Comparison of ENCODE assay signal across 8 cellular contexts in the genomic region with DNA sequence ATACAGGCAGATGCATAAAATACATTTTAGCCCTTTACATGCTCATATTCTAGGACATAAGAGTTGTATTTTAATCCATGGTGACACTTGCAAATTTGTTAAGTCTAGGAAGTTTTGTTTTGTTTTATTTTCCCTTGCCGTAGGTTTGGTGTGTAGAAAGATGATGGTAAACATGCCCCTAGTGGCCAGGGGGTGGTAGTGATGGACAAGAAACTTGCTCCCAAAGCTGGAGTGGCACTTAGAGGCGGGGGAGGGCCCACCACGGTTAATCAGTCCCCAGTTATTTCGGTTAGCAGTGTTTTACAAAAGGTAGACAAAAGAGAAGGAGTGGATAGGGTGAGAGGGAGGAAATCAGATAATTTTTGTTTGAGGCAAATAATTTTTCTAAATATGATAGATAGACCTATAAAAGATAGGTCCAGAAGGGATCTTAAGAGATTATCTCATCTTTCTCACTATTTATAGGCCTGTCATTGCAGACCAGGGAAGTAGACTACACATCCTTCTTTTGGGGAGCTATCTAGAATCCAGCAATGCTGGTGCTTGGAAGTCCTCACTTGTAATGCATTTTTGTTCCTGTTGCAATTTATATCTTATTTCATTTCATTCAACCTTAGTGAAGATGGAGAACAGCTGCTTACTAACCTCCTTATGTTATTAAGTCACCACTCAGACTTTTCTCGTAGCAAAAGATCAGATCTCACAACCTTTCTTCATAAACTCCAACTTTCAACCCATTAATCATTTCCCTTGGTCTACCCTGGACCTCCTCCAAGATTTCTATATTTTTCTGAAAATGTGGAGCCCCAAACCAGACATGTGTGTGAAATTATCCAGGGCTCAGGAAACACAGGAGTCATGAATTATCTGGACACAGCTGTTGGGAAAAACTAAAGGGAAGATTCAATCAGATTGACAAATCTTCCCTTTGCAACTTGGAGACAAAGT. TPM values are rescaled to one million over a fixed set of nuclear protein-coding genes. Genes with fewer than 3 reads are reported as not detected.
DNase-seq lines count a peak whose midpoint lies in the region; ATAC-seq and TF ChIP-seq lines count a peak whose summit lies in the region.

No MANE protein-coding gene starts in this region.

- H4K20me1 ChIP-seq in OCI-LY7 (ENCODE audit: insufficient read depth, low read length) = no peaks in the 10 kb centered on the region; the same call in 1 of the 2 replicates

- H3K79me2 ChIP-seq in OCI-LY7 (ENCODE audit: insufficient read depth, low read depth, low read length) = no peaks in the 10 kb centered on the region

- no peak overlapping the region for H3K27ac ChIP-seq in OCI-LY7 (ENCODE audit: low read depth, low read length, poor library complexity, severe bottlenecking)

- ATAC-seq in GM18519 (IDR thresholded peaks at IDR 0.05; ENCODE audit: low FRiP score, unreplicated experiment) (peak; percentile 69), HG02852 (IDR thresholded peaks at IDR 0.05; ENCODE audit: unreplicated experiment) (peak; percentile 80)
- no peak for ATAC-seq in stimulated activated naive CD8-positive, alpha-beta T cell treated with anti-CD3 and anti-CD28 coated beads, Interleukin-15, Interleukin-2, amounts not matched to agents 100 U/mL and 50 U/mL, for 24 hours

- CTCF ChIA-PET in OCI-LY7 (lab: Charles Lee; ENCODE audit: unreplicated experiment) = no interaction called here

- DNase-seq in AG20443 (ENCODE audit: low spot score) = peak; percentile 49
- peak; percentile 26 for DNase-seq in OCI-LY7 (ENCODE audit: low spot score)
- peak in 1 of 2 donors; percentile 31 for DNase-seq in foreskin fibroblast
- DNase-seq in stimulated activated naive CD8-positive, alpha-beta T cell treated with anti-CD3 and anti-CD28 coated beads, Interleukin-15, Interleukin-2, amounts not matched to agents 100 U/mL and 50 U/mL, for 24 hours = no peak
- DNase-seq in T1000 (lab: John Stamatoyannopoulos, UW) = no peak
- DNase-seq in activated CD4-positive, alpha-beta T cell treated with anti-CD3 and anti-CD28 coated beads for 1 hour = no peak

- no peaks in the 10 kb centered on the region for H3K36me3 ChIP-seq in OCI-LY7 (ENCODE audit: insufficient read depth, low read length)

- H3K4me3 ChIP-seq in OCI-LY7 (ENCODE audit: low read depth, low read length, poor library complexity, severe bottlenecking) = no peak overlapping the region
- H3K4me3 ChIP-seq in foreskin fibroblast (ENCODE audit: low read depth in 1 of 2, low read length in 2 of 2) = no peak overlapping the region

- H3K9me3 ChIP-seq in OCI-LY7 (ENCODE audit: low read length) = no peaks in the 10 kb centered on the region

- H3K4me1 ChIP-seq in OCI-LY7 (ENCODE audit: insufficient read depth, low read length, poor library complexity, severe bottlenecking) = no peaks in the 10 kb centered on the region

- POLR2A ChIA-PET in OCI-LY7 (lab: Charles Lee) = interaction anchor here (0.7 to 1.0 kb wide), 3 partner anchors 8 to 449 kb away, joined by 3 to 4 read pairs (median 3); no protein-coding TSS in a partner anchor

- H3K4me2 ChIP-seq in OCI-LY7 (ENCODE audit: low read length) = no peak overlapping the region

- BruUV-seq in OCI-LY7 (replicated peaks; lab: Mats Ljungman, UMichigan) = no TSS peak

- TF ChIP-seq CTCF in OCI-LY7 (conservative IDR thresholded peaks at IDR 0.05; ENCODE audit: low read length) (peak; percentile 85), foreskin fibroblast (IDR thresholded peaks at IDR 0.05; ENCODE audit: low read depth, low read length) (peak; percentile 57)

- intact Hi-C loops in OCI-LY7 (cut with micrococcal nuclease; ENCODE audit: unreplicated experiment) = no loop called here

- no peak overlapping the region for H2AFZ ChIP-seq in OCI-LY7 (ENCODE audit: low read length)

- H3K9me2 ChIP-seq in OCI-LY7 (ENCODE audit: insufficient read depth, low read length) = no peaks in the 10 kb centered on the region; the same call in 1 of the 2 replicates

RNA-seq across cellular contexts. Expression of a gene that starts 5.9 kb away (rescaled TPM):
- not detected in 2 replicates for total RNA-seq in OCI-LY7 (2014; rRNA removed; shearing (Covaris generic))
- not detected in 2 replicates for total RNA-seq in OCI-LY7 (2022)

Comparison
In these comparisons a context has a peak if more than half of its experiments do, and no peak if none do; other contexts are left out.
1. DNase-seq: peak in AG20443 (single experiment) and OCI-LY7 (single experiment); none in stimulated activated naive CD8-positive, alpha-beta T cell treated with anti-CD3 and anti-CD28 coated beads, Interleukin-15, Interleukin-2, amounts not matched to agents 100 U/mL and 50 U/mL, for 24 hours (single experiment), T1000 (single experiment) and activated CD4-positive, alpha-beta T cell treated with anti-CD3 and anti-CD28 coated beads for 1 hour (single experiment).